In the genomic region with DNA sequence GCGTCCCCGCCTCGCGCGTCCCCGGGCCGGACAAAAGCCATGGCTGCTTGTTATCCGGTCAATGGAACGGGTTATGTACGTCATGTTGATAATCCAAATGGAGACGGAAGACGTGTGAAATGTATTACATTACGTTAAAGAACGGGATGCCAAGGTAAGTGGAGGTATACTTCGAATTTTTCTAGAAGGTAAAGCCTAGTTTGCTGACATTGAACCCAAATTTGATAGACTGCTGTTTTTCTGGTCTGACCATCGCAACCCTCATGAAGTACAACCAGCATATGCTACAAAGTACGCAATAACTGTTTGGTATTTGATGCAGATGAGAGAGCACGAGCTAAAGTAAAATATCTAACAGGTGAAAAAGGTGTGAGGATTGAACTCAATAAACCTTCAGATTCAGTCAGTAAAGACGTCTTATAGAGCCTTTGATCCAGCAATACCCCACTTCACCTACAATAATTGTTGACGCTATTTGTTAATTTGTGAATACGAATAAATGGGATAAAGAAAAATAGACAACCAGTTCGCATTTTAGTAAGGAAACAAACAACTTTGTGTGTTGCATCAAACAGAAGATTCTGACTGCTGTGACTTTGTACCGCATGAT, we compare ENCODE assay signal across 8 cellular contexts. TPM values are rescaled to one million over a fixed set of nuclear protein-coding genes. Genes with fewer than 3 reads are reported as not detected.
DNase-seq lines count a peak whose midpoint lies in the region; ATAC-seq and TF ChIP-seq lines count a peak whose summit lies in the region.

No MANE protein-coding gene starts in this region.

- peaks cover 7% of the 10 kb centered on the region for H4K20me1 ChIP-seq in Karpas-422 (ENCODE audit: insufficient read depth, low read depth, low read length)

- H3K27ac ChIP-seq in Karpas-422 (ENCODE audit: low read length) (no peak overlapping the region), cingulate gyrus (ENCODE audit: low read depth, low read length) (peak overlapping the region; percentile 89), muscle layer of colon (ENCODE audit: low read depth, low read length) (peak overlapping the region; percentile 85)

- H3K36me3 ChIP-seq in Karpas-422 (ENCODE audit: insufficient read depth, low read length) (peaks cover 16% of the 10 kb centered on the region), muscle layer of colon (ENCODE audit: insufficient read depth, low read length) (peaks cover 25% of the 10 kb centered on the region)

- no peak for ATAC-seq in GM18858 (IDR thresholded peaks at IDR 0.05; ENCODE audit: unreplicated experiment)

- POLR2A ChIA-PET in AG04449 (lab: Yijun Ruan, JAX) = interaction anchor here (0.6 to 0.8 kb wide), 2 partner anchors 20 to 294 kb away, joined by 3 read pairs; partner anchors contain the start of gene WDR73

- H3K27me3 ChIP-seq in Karpas-422 (ENCODE audit: low read length) (no peaks in the 10 kb centered on the region), muscle layer of colon (ENCODE audit: control insufficient read depth in 1 of 2, insufficient read depth in 2 of 2, low read length in 2 of 2) (no peaks in the 10 kb centered on the region)

- H3K9ac ChIP-seq in Karpas-422 (ENCODE audit: low read length) (peak overlapping the region; percentile 73), muscle layer of colon (ENCODE audit: low read length) (peak overlapping the region; percentile 41)

- DNase-seq in AG04449 (ENCODE audit: low read depth, low spot score) (no peak), Karpas-422 (no peak), amygdala (lab: John Stamatoyannopoulos, UW) (no peak), kidney tubule cell (ENCODE audit: low spot score) (no peak)
- DNase-seq in stimulated activated CD4-positive, alpha-beta T cell treated with anti-CD3 and anti-CD28 coated beads, Interleukin-12 subunit alpha, Interleukin-12 subunit beta, amount 100 ng/mL, for 4 hours = no peak

- H3K4me3 ChIP-seq in AG04449 (ENCODE audit: low read depth, low read length) (peak overlapping the region; percentile 65), Karpas-422 (ENCODE audit: low read length) (peak overlapping the region; percentile 72), muscle layer of colon (ENCODE audit: low read depth in 1 of 2, low read length in 2 of 2) (peak overlapping the region; percentile 78 to 88)

- CTCF ChIA-PET in AG04449 (lab: Yijun Ruan, JAX) = interaction anchor here (0.9 kb wide), 3 partner anchors 10 to 320 kb away, joined by 3 to 4 read pairs (median 3); no protein-coding TSS in a partner anchor

- no peaks in the 10 kb centered on the region for H3K9me3 ChIP-seq in Karpas-422 (ENCODE audit: low read length)
- no peaks in the 10 kb centered on the region for H3K9me3 ChIP-seq in muscle layer of colon (ENCODE audit: low read length)

- peak overlapping the region; percentile 71 for H3K4me2 ChIP-seq in Karpas-422 (ENCODE audit: low read depth, low read length, poor library complexity, severe bottlenecking)

- H3K9me2 ChIP-seq in Karpas-422 (replicated peaks; ENCODE audit: insufficient read depth, low read length) = no peaks in the 10 kb centered on the region

- TF ChIP-seq CTCF in AG04449 (IDR thresholded peaks at IDR 0.05; ENCODE audit: insufficient read depth, low read length, missing control alignments) = no peak

- peaks cover 36% of the 10 kb centered on the region for H3K4me1 ChIP-seq in Karpas-422 (ENCODE audit: low read length)
- H3K4me1 ChIP-seq in muscle layer of colon (ENCODE audit: insufficient read depth, low read length) = peaks cover 35% of the 10 kb centered on the region

- H3K79me2 ChIP-seq in Karpas-422 (ENCODE audit: low read length) = peaks cover 14% of the 10 kb centered on the region; the same call in 1 of the 2 replicates

- H2AFZ ChIP-seq in Karpas-422 (ENCODE audit: low read length) = no peak overlapping the region

RNA-seq across cellular contexts. Expression of gene WDR73, which starts 19.8 kb away (rescaled TPM):
- 35.7 and 36.1 TPM in 2 replicates for total RNA-seq in Karpas-422 (2014; rRNA removed; shearing (Covaris generic); ENCODE audit: low replicate concordance)

RNA-seq across cellular contexts. Expression of gene NMB, which starts 23.7 kb away (rescaled TPM):
- 15.1 and 17.2 TPM in 2 replicates for total RNA-seq in Karpas-422 (2014; rRNA removed; shearing (Covaris generic); ENCODE audit: low replicate concordance)

RNA-seq across cellular contexts. Expression of gene ZSCAN2, which starts 33.5 kb away (rescaled TPM):
- 21.8 and 27.2 TPM in 2 replicates for total RNA-seq in Karpas-422 (2014; rRNA removed; shearing (Covaris generic); ENCODE audit: low replicate concordance)
